In genomic region chr14:75604979-75605825, GRCh38 we compare ENCODE assay signal across 15 cellular contexts. TPM values are rescaled to one million over a fixed set of nuclear protein-coding genes. Genes with fewer than 3 reads are reported as not detected.
DNase-seq lines count a peak whose midpoint lies in the region; ATAC-seq and TF ChIP-seq lines count a peak whose summit lies in the region.
"Had no signal": no experiment of that assay in that cellular context is flagged by ENCODE, and none has a peak within 500 bp of the region (broad histone marks: within the 10 kb centered on the region; RNA-seq: fewer than 3 reads in every experiment).

No MANE protein-coding gene starts in this region.

- CTCF ChIA-PET in naive thymus-derived CD4-positive, alpha-beta T cell (lab: Charles Lee), result no interaction called here

- peaks cover 0 to 23% (median 12%) of the 10 kb centered on the region in 5 donors for H3K36me3 Mint-ChIP-seq in naive thymus-derived CD4-positive, alpha-beta T cell

- peak; percentile 66 for ATAC-seq in naive thymus-derived CD4-positive, alpha-beta T cell
- ATAC-seq in GM18519 (IDR thresholded peaks at IDR 0.05; ENCODE audit: low FRiP score, unreplicated experiment), result no peak
- ATAC-seq: naive thymus-derived CD8-positive, alpha-beta T cell had no signal

- H3K4me3 ChIP-seq in fibroblast of the aortic adventitia (ENCODE audit: low read depth, low read length) (peak overlapping the region; percentile 6), esophagus squamous epithelium (peak overlapping the region in 1 of 4 donors; percentile 28)
- H3K4me3 ChIP-seq in naive thymus-derived CD4-positive, alpha-beta T cell (ENCODE audit: low read length), result no peak overlapping the region

- TF ChIP-seq CTCF in fibroblast of the aortic adventitia (IDR thresholded peaks at IDR 0.05; ENCODE audit: insufficient read depth, low read length), result no peak
- no peak for TF ChIP-seq CTCF in esophagus squamous epithelium (IDR thresholded peaks at IDR 0.05)

- POLR2A ChIA-PET in naive thymus-derived CD4-positive, alpha-beta T cell (lab: Charles Lee), result no interaction called here

- no peak overlapping the region for H3K27ac ChIP-seq in naive thymus-derived CD4-positive, alpha-beta T cell (ENCODE audit: low read depth, low read length)
- peak overlapping the region in 2 of 4 donors; percentile 38 to 57 for H3K27ac ChIP-seq in esophagus squamous epithelium

- intact Hi-C loops in naive thymus-derived CD4-positive, alpha-beta T cell (cut with micrococcal nuclease), result no loop called here
- intact Hi-C loops in esophagus squamous epithelium (cut with DNase I), result no loop called here

- DNase-seq in CD1c-positive myeloid dendritic cell (ENCODE audit: extremely low spot score) (peak; percentile 85), SKM-1 (lab: John Stamatoyannopoulos, UW; ENCODE audit: unreplicated experiment) (peak; percentile 3), fibroblast of the aortic adventitia (ENCODE audit: low read depth) (peak; percentile 49), middle frontal gyrus (ENCODE audit: extremely low spot score, low spot score) (no peak), ecto neural progenitor cell (ENCODE audit: low spot score) (no peak), esophagus squamous epithelium (lab: John Stamatoyannopoulos, UW) (no peak)
- DNase-seq in naive thymus-derived CD4-positive, alpha-beta T cell, result no peak
- DNase-seq: activated T-cell treated with anti-CD3 and anti-CD28 coated beads, Interleukin-2, amount 50 U/mL, for 48 hours; central memory CD4-positive, alpha-beta T cell; EL; HCEC 1CT; naive thymus-derived CD8-positive, alpha-beta T cell; NCI-H1436; stimulated activated CD4-positive, alpha-beta T cell treated with anti-CD3 and anti-CD28 coated beads, Interleukin-1b, Interleukin-23, amount 100 ng/mL, for 48 hours had no signal

- 38 to 44% methylated on average over 9 to 10 of the region's 11 CpGs for WGBS in esophagus squamous epithelium, 2 donors

- TF ChIP-seq POLR2A in esophagus squamous epithelium (IDR thresholded peaks at IDR 0.05), result no peak

- no peaks in the 10 kb centered on the region for H3K9me3 ChIP-seq in naive thymus-derived CD4-positive, alpha-beta T cell (ENCODE audit: control insufficient read depth in 2 of 3, low read length in 3 of 3)
- H3K9me3 ChIP-seq in esophagus squamous epithelium, result peaks cover 0 to 6% (median 3%) of the 10 kb centered on the region in 3 donors

- H3K9me3 Mint-ChIP-seq in naive thymus-derived CD4-positive, alpha-beta T cell, result peaks cover 0 to 23% (median 6%) of the 10 kb centered on the region in 11 donors

- no peak overlapping the region for H3K27ac Mint-ChIP-seq in naive thymus-derived CD4-positive, alpha-beta T cell
- H3K27ac Mint-ChIP-seq: naive thymus-derived CD8-positive, alpha-beta T cell had no signal

- H3K4me1 Mint-ChIP-seq in naive thymus-derived CD4-positive, alpha-beta T cell, result peaks cover 0 to 7% (median 0%) of the 10 kb centered on the region in 7 donors

- no peaks in the 10 kb centered on the region for H3K36me3 ChIP-seq in naive thymus-derived CD4-positive, alpha-beta T cell (ENCODE audit: control insufficient read depth in 2 of 3, insufficient read depth in 3 of 3, low read length in 3 of 3)
- no peaks in the 10 kb centered on the region for H3K36me3 ChIP-seq in esophagus squamous epithelium

- no peaks in the 10 kb centered on the region for H3K4me1 ChIP-seq in naive thymus-derived CD4-positive, alpha-beta T cell (ENCODE audit: control insufficient read depth in 2 of 2, insufficient read depth in 2 of 2, low read length in 2 of 2)
- H3K4me1 ChIP-seq in esophagus squamous epithelium, result peaks cover 16 to 48% (median 33%) of the 10 kb centered on the region in 3 donors

- H3K27me3 Mint-ChIP-seq in naive thymus-derived CD4-positive, alpha-beta T cell, result no peaks in the 10 kb centered on the region

- no peak overlapping the region for H3K4me3 Mint-ChIP-seq in naive thymus-derived CD4-positive, alpha-beta T cell
- H3K4me3 Mint-ChIP-seq: naive thymus-derived CD8-positive, alpha-beta T cell had no signal

- no peaks in the 10 kb centered on the region for H3K27me3 ChIP-seq in naive thymus-derived CD4-positive, alpha-beta T cell (ENCODE audit: control insufficient read depth in 2 of 2, insufficient read depth in 2 of 2, low read length in 2 of 2)
- no peaks in the 10 kb centered on the region for H3K27me3 ChIP-seq in esophagus squamous epithelium

RNA-seq across cellular contexts. Expression of gene FLVCR2, which starts 26.8 kb away (rescaled TPM):
- 0.90 and 1.1 TPM in 2 replicates for total RNA-seq in fibroblast of the aortic adventitia (ENCODE audit: low replicate concordance)
- total RNA-seq in naive thymus-derived CD4-positive, alpha-beta T cell, result 1 to 10 TPM in 4 of 5 experiments, under 1 TPM in 1; 0.80 to 9.4 (median 5.0) TPM
- 1 to 10 TPM; 1.6 to 2.2 TPM for polyA plus RNA-seq in naive thymus-derived CD4-positive, alpha-beta T cell
- total RNA-seq in esophagus squamous epithelium, result 1 to 10 TPM; 1.1 to 7.6 (median 3.8) TPM

RNA-seq across cellular contexts. Expression of gene ERG28, which starts 55.5 kb away (rescaled TPM):
- total RNA-seq in fibroblast of the aortic adventitia (ENCODE audit: low replicate concordance) (3.9 and 8.7 TPM in 2 replicates), esophagus squamous epithelium (10 to 100 TPM; 14.5 to 23.2 (median 19.4) TPM)
- total RNA-seq in naive thymus-derived CD4-positive, alpha-beta T cell, result 10 to 100 TPM in 3 of 5 experiments, 1 to 10 TPM in 2; 7.6 to 17.0 (median 12.4) TPM
- 10 to 100 TPM; 23.4 to 37.1 TPM for polyA plus RNA-seq in naive thymus-derived CD4-positive, alpha-beta T cell

RNA-seq across cellular contexts. Expression of gene TTLL5, which starts 55.8 kb away (rescaled TPM):
- total RNA-seq in fibroblast of the aortic adventitia (ENCODE audit: low replicate concordance) (29.5 and 31.6 TPM in 2 replicates), esophagus squamous epithelium (10 to 100 TPM; 14.2 to 27.1 (median 21.2) TPM)
- 10 to 100 TPM; 21.0 to 31.4 (median 21.6) TPM for total RNA-seq in naive thymus-derived CD4-positive, alpha-beta T cell
- 10 to 100 TPM in 1 of 2 donors, 1 to 10 TPM in 1; 7.8 to 15.6 TPM for polyA plus RNA-seq in naive thymus-derived CD4-positive, alpha-beta T cell

Comparison
In these comparisons a context has a peak if more than half of its experiments do, and no peak if none do; other contexts are left out.
1. DNase-seq: peak in CD1c-positive myeloid dendritic cell (single experiment), SKM-1 (single experiment) and fibroblast of the aortic adventitia (single experiment); none in naive thymus-derived CD4-positive, alpha-beta T cell (0 of 9), middle frontal gyrus (single experiment), ecto neural progenitor cell (single experiment) and esophagus squamous epithelium (single experiment).